In genomic region chr3:29827756-29828155, GRCh38 we compare ENCODE assay signal across 15 cellular contexts.
"Had no signal": no experiment of that assay in that cellular context is flagged by ENCODE, and none has a peak within 500 bp of the region (broad histone marks: within the 10 kb centered on the region; RNA-seq: fewer than 3 reads in every experiment).

No MANE protein-coding gene starts in this region.

- H3K27me3 ChIP-seq: cardiac muscle cell, gastroesophageal sphincter, neutrophil, right atrium auricular region, tibial nerve, uterus had no signal

- H3K36me3 ChIP-seq: cardiac muscle cell, gastroesophageal sphincter, neutrophil, right atrium auricular region, uterus had no signal

- H3K4me1 ChIP-seq: right atrium auricular region, tibial nerve, uterus had no signal

- H3K36me3 Mint-ChIP-seq: natural killer cell; stimulated activated naive B cell treated with anti-CD40 and anti-IgM and Interleukin-4, amounts not matched to agents 10 μg/mL and 1 μg/mL and 100 μg/mL, for 72 hours had no signal

- H3K9me3 ChIP-seq: gastroesophageal sphincter, neutrophil, right atrium auricular region, uterus had no signal

- H3K27me3 Mint-ChIP-seq: stimulated activated naive B cell treated with anti-CD40 and anti-IgM and Interleukin-4, amounts not matched to agents 10 μg/mL and 1 μg/mL and 100 μg/mL, for 72 hours had no signal

- H3K4me3 ChIP-seq: cardiac muscle cell, gastroesophageal sphincter, right atrium auricular region, skin epidermis, tibial nerve, uterus had no signal

- H3K27ac ChIP-seq: cardiac muscle cell, gastroesophageal sphincter, neutrophil, right atrium auricular region, skin epidermis, tibial nerve, uterus had no signal

- DNase-seq: activated naive CD4-positive, alpha-beta T cell treated with Interleukin-2 at 50 U/mL for 16 hours; aorta; mesendoderm; natural killer cell; stimulated activated CD4-positive, alpha-beta T cell treated with anti-CD3 and anti-CD28 coated beads, Interleukin-15, amount 100 ng/mL, for 24 hours; stimulated activated CD4-positive, alpha-beta T cell treated with anti-CD3 and anti-CD28 coated beads, Interleukin-4, amount 100 ng/mL, for 1 hour; stimulated activated naive B cell treated with anti-CD40 and anti-IgM and Interleukin-4, amounts not matched to agents 10 μg/mL and 1 μg/mL and 100 μg/mL, for 72 hours; T-helper 9 cell; uterus had no signal

- H3K27ac Mint-ChIP-seq: natural killer cell; stimulated activated naive B cell treated with anti-CD40 and anti-IgM and Interleukin-4, amounts not matched to agents 10 μg/mL and 1 μg/mL and 100 μg/mL, for 72 hours had no signal

- H3K4me3 Mint-ChIP-seq: natural killer cell; stimulated activated naive B cell treated with anti-CD40 and anti-IgM and Interleukin-4, amounts not matched to agents 10 μg/mL and 1 μg/mL and 100 μg/mL, for 72 hours had no signal

- H3K4me1 Mint-ChIP-seq: natural killer cell; stimulated activated naive B cell treated with anti-CD40 and anti-IgM and Interleukin-4, amounts not matched to agents 10 μg/mL and 1 μg/mL and 100 μg/mL, for 72 hours had no signal
